In the genomic region with DNA sequence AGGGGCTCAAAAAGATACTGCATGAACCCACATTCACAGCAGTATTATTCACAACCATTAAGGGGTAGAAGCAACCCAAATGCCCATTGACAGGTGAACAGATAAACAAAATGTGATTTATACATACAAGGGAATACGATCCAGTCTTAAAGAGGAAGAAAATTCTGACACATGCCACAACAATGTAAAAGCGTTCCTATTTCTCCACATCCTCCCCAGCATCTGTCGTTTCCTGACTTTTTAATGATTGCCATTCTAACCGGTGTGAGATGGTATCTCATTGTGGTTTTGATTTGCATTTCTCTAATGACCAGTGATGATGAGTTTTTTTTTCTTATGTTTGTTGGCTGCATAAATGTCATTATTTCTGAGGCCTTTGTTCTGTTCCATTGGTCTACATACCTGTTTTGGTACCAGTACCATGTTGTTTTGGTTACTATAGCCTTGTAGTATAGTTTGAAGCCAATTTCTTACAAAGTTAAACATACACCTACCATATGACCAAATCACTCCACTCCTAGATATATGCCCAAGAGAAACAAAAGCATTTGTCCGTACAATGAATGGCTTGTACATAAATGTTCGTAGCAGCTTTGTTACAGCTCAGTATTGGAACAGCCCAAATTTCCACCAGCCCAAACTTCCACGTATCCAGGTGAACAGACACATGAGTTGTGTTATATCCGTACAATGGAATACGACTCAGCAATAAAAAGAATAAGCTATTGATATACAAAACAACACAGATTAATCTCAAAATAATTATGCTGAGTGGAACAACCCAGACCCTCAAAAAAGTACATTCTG, we compare ENCODE assay signal across 1 cellular context.
TF ChIP-seq lines count a peak whose summit lies in the region.

No MANE protein-coding gene starts in this region.

TF ChIP-seq in K562, 482 proteins besides CTCF, POLR2A, EP300 and RAD21 (continued from another document and continues in another):
- TF ChIP-seq, protein P1, sequence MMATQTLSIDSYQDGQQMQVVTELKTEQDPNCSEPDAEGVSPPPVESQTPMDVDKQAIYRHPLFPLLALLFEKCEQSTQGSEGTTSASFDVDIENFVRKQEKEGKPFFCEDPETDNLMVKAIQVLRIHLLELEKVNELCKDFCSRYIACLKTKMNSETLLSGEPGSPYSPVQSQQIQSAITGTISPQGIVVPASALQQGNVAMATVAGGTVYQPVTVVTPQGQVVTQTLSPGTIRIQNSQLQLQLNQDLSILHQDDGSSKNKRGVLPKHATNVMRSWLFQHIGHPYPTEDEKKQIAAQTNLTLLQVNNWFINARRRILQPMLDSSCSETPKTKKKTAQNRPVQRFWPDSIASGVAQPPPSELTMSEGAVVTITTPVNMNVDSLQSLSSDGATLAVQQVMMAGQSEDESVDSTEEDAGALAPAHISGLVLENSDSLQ (IDR thresholded peaks at IDR 0.05), result peak; percentile 28; the same call in 1 of the 2 replicates
- TF ChIP-seq, protein P2, sequence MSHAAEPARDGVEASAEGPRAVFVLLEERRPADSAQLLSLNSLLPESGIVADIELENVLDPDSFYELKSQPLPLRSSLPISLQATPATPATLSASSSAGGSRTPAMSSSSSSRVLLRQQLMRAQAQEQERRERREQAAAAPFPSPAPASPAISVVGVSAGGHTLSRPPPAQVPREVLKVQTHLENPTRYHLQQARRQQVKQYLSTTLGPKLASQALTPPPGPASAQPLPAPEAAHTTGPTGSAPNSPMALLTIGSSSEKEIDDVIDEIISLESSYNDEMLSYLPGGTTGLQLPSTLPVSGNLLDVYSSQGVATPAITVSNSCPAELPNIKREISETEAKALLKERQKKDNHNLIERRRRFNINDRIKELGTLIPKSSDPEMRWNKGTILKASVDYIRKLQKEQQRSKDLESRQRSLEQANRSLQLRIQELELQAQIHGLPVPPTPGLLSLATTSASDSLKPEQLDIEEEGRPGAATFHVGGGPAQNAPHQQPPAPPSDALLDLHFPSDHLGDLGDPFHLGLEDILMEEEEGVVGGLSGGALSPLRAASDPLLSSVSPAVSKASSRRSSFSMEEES (CRISPR knock-in tag; IDR thresholded peaks at IDR 0.05), result no peak
- TF ChIP-seq ZNF41 (CRISPR knock-in tag; conservative IDR thresholded peaks at IDR 0.05) (no peak), JUND (IDR thresholded peaks at IDR 0.05; ENCODE audit: borderline replicate concordance, low read depth, low read length) (no peak), JUND (tag; IDR thresholded peaks at IDR 0.05; ENCODE audit: borderline replicate concordance, low read depth, low read length) (no peak), POLR2B (IDR thresholded peaks at IDR 0.05; ENCODE audit: low read depth, partially characterized antibody) (no peak), ZNF764 (CRISPR knock-in tag; IDR thresholded peaks at IDR 0.05; ENCODE audit: low read depth) (0 out of 2 replicates have a peak, but pooled peaks have one; percentile 17), NFE2 (IDR thresholded peaks at IDR 0.05; ENCODE audit: low read depth) (0 out of 2 replicates have a peak, but pooled peaks have one; percentile 4), TAL1 (IDR thresholded peaks at IDR 0.05) (0 out of 2 replicates have a peak, but pooled peaks have one; percentile 7), BCOR (IDR thresholded peaks at IDR 0.05) (peak; percentile 27; the same call in 1 of the 2 replicates), ZNF316 (IDR thresholded peaks at IDR 0.05) (peak; percentile 73), HDAC6 (IDR thresholded peaks at IDR 0.05; ENCODE audit: low read depth, low read length) (no peak), ETV1 (tag; conservative IDR thresholded peaks at IDR 0.05; ENCODE audit: low read depth) (no peak), TEAD1 (CRISPR knock-in tag; IDR thresholded peaks at IDR 0.05) (0 out of 4 replicates have a peak, but pooled peaks of 1 of the 2 experiments have one; percentile 21), TEAD4 (IDR thresholded peaks at IDR 0.05; ENCODE audit: low read length) (peak; percentile 65; the same call in 1 of the 2 replicates), TEAD4 (CRISPR knock-in tag; IDR thresholded peaks at IDR 0.05; ENCODE audit: borderline replicate concordance) (no peak), MAFK (IDR thresholded peaks at IDR 0.05; ENCODE audit: low read length) (no peak), DPF2 (IDR thresholded peaks at IDR 0.05) (no peak), PHF20 (IDR thresholded peaks at IDR 0.05; ENCODE audit: partially characterized antibody) (no peak), HNRNPH1 (optimal IDR thresholded peaks at IDR 0.05; ENCODE audit: low read depth, low read length) (no peak), MTA3 (IDR thresholded peaks at IDR 0.05; ENCODE audit: borderline replicate concordance) (no peak), DACH1 (IDR thresholded peaks at IDR 0.05; ENCODE audit: partially characterized antibody) (no peak), ZNF561 (CRISPR knock-in tag; conservative IDR thresholded peaks at IDR 0.05) (no peak), ZNF23 (CRISPR knock-in tag; IDR thresholded peaks at IDR 0.05) (no peak), ZNF766 (CRISPR knock-in tag; conservative IDR thresholded peaks at IDR 0.05) (0 out of 2 replicates have a peak, but pooled peaks have one; percentile 30)
- TF ChIP-seq, protein P3, sequence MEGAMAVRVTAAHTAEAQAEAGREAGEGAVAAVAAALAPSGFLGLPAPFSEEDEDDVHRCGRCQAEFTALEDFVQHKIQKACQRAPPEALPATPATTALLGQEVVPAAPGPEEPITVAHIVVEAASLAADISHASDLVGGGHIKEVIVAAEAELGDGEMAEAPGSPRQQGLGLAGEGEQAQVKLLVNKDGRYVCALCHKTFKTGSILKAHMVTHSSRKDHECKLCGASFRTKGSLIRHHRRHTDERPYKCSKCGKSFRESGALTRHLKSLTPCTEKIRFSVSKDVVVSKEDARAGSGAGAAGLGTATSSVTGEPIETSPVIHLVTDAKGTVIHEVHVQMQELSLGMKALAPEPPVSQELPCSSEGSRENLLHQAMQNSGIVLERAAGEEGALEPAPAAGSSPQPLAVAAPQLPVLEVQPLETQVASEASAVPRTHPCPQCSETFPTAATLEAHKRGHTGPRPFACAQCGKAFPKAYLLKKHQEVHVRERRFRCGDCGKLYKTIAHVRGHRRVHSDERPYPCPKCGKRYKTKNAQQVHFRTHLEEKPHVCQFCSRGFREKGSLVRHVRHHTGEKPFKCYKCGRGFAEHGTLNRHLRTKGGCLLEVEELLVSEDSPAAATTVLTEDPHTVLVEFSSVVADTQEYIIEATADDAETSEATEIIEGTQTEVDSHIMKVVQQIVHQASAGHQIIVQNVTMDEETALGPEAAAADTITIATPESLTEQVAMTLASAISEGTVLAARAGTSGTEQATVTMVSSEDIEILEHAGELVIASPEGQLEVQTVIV (CRISPR knock-in tag; IDR thresholded peaks at IDR 0.05; ENCODE audit: borderline replicate concordance), result no peak
- TF ChIP-seq, protein P4, sequence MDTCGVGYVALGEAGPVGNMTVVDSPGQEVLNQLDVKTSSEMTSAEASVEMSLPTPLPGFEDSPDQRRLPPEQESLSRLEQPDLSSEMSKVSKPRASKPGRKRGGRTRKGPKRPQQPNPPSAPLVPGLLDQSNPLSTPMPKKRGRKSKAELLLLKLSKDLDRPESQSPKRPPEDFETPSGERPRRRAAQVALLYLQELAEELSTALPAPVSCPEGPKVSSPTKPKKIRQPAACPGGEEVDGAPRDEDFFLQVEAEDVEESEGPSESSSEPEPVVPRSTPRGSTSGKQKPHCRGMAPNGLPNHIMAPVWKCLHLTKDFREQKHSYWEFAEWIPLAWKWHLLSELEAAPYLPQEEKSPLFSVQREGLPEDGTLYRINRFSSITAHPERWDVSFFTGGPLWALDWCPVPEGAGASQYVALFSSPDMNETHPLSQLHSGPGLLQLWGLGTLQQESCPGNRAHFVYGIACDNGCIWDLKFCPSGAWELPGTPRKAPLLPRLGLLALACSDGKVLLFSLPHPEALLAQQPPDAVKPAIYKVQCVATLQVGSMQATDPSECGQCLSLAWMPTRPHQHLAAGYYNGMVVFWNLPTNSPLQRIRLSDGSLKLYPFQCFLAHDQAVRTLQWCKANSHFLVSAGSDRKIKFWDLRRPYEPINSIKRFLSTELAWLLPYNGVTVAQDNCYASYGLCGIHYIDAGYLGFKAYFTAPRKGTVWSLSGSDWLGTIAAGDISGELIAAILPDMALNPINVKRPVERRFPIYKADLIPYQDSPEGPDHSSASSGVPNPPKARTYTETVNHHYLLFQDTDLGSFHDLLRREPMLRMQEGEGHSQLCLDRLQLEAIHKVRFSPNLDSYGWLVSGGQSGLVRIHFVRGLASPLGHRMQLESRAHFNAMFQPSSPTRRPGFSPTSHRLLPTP (IDR thresholded peaks at IDR 0.05; ENCODE audit: borderline replicate concordance, extremely low read depth, insufficient read length), result no peak
- TF ChIP-seq, protein P5, sequence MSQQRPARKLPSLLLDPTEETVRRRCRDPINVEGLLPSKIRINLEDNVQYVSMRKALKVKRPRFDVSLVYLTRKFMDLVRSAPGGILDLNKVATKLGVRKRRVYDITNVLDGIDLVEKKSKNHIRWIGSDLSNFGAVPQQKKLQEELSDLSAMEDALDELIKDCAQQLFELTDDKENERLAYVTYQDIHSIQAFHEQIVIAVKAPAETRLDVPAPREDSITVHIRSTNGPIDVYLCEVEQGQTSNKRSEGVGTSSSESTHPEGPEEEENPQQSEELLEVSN (IDR thresholded peaks at IDR 0.05; ENCODE audit: borderline replicate concordance in 1 of 2, extremely low read depth in 1 of 2, insufficient read depth in 1 of 2, insufficient read length in 1 of 2, low read depth in 1 of 2, low read length in 1 of 2, poor library complexity in 1 of 2, severe bottlenecking in 1 of 2), result no peak
- TF ChIP-seq, protein P6, sequence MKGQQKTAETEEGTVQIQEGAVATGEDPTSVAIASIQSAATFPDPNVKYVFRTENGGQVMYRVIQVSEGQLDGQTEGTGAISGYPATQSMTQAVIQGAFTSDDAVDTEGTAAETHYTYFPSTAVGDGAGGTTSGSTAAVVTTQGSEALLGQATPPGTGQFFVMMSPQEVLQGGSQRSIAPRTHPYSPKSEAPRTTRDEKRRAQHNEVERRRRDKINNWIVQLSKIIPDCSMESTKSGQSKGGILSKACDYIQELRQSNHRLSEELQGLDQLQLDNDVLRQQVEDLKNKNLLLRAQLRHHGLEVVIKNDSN (CRISPR knock-in tag; IDR thresholded peaks at IDR 0.05), result no peak
- TF ChIP-seq, protein P7, sequence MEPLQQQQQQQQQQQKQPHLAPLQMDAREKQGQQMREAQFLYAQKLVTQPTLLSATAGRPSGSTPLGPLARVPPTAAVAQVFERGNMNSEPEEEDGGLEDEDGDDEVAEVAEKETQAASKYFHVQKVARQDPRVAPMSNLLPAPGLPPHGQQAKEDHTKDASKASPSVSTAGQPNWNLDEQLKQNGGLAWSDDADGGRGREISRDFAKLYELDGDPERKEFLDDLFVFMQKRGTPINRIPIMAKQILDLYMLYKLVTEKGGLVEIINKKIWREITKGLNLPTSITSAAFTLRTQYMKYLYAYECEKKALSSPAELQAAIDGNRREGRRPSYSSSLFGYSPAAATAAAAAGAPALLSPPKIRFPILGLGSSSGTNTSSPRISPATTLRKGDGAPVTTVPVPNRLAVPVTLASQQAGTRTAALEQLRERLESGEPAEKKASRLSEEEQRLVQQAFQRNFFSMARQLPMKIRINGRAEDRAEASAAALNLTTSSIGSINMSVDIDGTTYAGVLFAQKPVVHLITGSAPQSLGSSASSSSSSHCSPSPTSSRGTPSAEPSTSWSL (CRISPR knock-in tag; IDR thresholded peaks at IDR 0.05; ENCODE audit: borderline replicate concordance), result no peak
- TF ChIP-seq, protein P8, sequence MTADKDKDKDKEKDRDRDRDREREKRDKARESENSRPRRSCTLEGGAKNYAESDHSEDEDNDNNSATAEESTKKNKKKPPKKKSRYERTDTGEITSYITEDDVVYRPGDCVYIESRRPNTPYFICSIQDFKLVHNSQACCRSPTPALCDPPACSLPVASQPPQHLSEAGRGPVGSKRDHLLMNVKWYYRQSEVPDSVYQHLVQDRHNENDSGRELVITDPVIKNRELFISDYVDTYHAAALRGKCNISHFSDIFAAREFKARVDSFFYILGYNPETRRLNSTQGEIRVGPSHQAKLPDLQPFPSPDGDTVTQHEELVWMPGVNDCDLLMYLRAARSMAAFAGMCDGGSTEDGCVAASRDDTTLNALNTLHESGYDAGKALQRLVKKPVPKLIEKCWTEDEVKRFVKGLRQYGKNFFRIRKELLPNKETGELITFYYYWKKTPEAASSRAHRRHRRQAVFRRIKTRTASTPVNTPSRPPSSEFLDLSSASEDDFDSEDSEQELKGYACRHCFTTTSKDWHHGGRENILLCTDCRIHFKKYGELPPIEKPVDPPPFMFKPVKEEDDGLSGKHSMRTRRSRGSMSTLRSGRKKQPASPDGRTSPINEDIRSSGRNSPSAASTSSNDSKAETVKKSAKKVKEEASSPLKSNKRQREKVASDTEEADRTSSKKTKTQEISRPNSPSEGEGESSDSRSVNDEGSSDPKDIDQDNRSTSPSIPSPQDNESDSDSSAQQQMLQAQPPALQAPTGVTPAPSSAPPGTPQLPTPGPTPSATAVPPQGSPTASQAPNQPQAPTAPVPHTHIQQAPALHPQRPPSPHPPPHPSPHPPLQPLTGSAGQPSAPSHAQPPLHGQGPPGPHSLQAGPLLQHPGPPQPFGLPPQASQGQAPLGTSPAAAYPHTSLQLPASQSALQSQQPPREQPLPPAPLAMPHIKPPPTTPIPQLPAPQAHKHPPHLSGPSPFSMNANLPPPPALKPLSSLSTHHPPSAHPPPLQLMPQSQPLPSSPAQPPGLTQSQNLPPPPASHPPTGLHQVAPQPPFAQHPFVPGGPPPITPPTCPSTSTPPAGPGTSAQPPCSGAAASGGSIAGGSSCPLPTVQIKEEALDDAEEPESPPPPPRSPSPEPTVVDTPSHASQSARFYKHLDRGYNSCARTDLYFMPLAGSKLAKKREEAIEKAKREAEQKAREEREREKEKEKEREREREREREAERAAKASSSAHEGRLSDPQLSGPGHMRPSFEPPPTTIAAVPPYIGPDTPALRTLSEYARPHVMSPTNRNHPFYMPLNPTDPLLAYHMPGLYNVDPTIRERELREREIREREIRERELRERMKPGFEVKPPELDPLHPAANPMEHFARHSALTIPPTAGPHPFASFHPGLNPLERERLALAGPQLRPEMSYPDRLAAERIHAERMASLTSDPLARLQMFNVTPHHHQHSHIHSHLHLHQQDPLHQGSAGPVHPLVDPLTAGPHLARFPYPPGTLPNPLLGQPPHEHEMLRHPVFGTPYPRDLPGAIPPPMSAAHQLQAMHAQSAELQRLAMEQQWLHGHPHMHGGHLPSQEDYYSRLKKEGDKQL (CRISPR knock-in tag; IDR thresholded peaks at IDR 0.05; ENCODE audit: borderline replicate concordance), result no peak
